ENCODE assay signal across 11 cellular contexts in genomic region chr20:40319741-40320499, GRCh38.
"Had no signal": no experiment of that assay in that cellular context is flagged by ENCODE, and none has a peak within 500 bp of the region (broad histone marks: within the 10 kb centered on the region; RNA-seq: fewer than 3 reads in every experiment).

No MANE protein-coding gene starts in this region.

- DNase-seq: activated effector memory CD4-positive, alpha-beta T cell treated with anti-CD3 and anti-CD28 coated beads, Interleukin-2, amount 50 U/mL, for 16 hours; activated T-cell treated with anti-CD3 and anti-CD28 coated beads, Interleukin-2, amount 50 U/mL, for 24 hours; amygdala; cerebellar nuclear complex; kidney; nephron progenitor cell; stimulated activated CD4-positive, alpha-beta T cell treated with anti-CD3 and anti-CD28 coated beads, Interleukin-4, amount 100 ng/mL, for 1 hour; stomach; uterus had no signal

- H3K9me3 ChIP-seq: stomach, uterus had no signal

- H3K27me3 ChIP-seq: hepatocyte, stomach, uterus had no signal

- H2AFZ ChIP-seq: hepatocyte had no signal

- H3K79me2 ChIP-seq: hepatocyte had no signal

- ATAC-seq: activated naive CD4-positive, alpha-beta T cell treated with anti-CD3 and anti-CD28 coated beads, Interleukin-2, amount 50 U/mL, for 72 hours had no signal

- H3K36me3 ChIP-seq: stomach, uterus had no signal

- H3K4me2 ChIP-seq: hepatocyte had no signal

- H3K4me1 ChIP-seq: stomach, uterus had no signal

- H3K27ac ChIP-seq: hepatocyte, stomach, uterus had no signal

- H3K4me3 ChIP-seq: hepatocyte, stomach, uterus had no signal
